ENCODE assay signal across 23 cellular contexts in the genomic region with DNA sequence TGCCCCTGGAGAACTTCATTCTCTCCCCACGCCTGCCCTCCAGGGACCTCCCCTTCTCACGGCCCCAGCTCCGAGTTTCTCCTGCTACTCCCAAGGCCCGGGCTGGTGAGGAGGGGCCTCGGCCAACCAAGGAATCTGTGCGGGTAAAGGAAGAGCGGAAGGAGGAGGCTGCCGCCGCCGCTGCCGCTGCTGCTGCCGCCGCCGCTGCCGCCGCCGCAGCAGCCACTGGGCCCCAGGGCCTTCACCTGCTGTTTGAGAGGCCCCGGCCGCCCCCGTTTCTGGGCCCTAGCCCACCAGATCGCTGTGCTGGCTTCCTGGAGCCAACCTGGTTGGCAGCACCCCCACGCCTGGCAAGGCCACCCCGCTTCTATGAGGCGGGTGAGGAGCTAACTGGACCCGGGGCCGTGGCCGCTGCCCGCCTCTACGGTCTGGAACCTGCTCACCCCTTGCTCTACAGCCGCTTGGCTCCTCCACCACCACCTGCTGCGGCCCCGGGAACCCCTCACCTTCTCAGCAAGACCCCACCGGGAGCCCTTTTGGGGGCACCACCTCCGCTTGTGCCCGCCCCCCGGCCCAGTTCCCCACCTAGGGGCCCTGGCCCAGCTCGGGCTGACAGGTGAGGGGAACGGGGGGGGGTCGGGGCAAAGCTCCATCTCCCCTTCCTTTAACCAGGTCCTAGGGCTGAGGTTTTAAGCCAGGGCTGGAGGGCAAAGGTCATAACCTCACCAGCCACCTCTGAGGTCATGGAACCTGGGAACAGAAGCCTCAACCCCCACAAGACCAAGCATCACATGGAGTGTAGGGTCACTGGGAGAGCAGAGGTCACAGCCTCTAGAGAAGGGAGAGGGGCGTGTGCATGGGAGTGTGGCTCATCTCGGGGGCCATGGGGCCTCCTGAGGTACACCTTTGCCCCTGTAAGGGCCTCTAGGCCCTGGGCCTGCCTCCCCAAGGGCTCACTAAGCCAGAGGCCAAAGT.
"Had no signal": no experiment of that assay in that cellular context is flagged by ENCODE, and none has a peak within 500 bp of the region (broad histone marks: within the 10 kb centered on the region; RNA-seq: fewer than 3 reads in every experiment).

No MANE protein-coding gene starts in this region.

- DNase-seq: activated B cell treated with CpG ODN at 0.5 μM for 24 hours; activated CD4-positive, alpha-beta T cell treated with anti-CD3 and anti-CD28 coated beads, Interleukin-2, amount 10 ng/mL, durations not matched to agents 7 days and 5 days; activated CD8-positive, alpha-beta memory T cell treated with anti-CD3 and anti-CD28 coated beads, Interleukin-2, amount 50 U/mL, for 48 hours; activated naive CD8-positive, alpha-beta T cell treated with anti-CD3 and anti-CD28 coated beads for 36 hours; amygdala; body of pancreas; central memory CD4-positive, alpha-beta T cell; colonic mucosa; effector CD4-positive, alpha-beta T cell; foreskin keratinocyte; glutamatergic neuron; hypothalamus; kidney; mesendoderm; occipital lobe; stimulated activated CD4-positive, alpha-beta T cell treated with anti-CD3 and anti-CD28 coated beads, Interleukin-4, amount 100 ng/mL, for 4 hours; stimulated activated CD8-positive, alpha-beta memory T cell treated with anti-CD3 and anti-CD28 coated beads, Interleukin-4, amount 100 ng/mL, for 48 hours had no signal

- ATAC-seq: body of pancreas, foreskin keratinocyte had no signal

- H3K27me3 Mint-ChIP-seq: activated B cell treated with CpG ODN at 0.5 μM for 24 hours; activated CD4-positive, alpha-beta T cell treated with anti-CD3 and anti-CD28 coated beads, Interleukin-2, amount 10 ng/mL, durations not matched to agents 7 days and 5 days; activated naive CD8-positive, alpha-beta T cell treated with anti-CD3 and anti-CD28 coated beads for 36 hours; progenitor cell of endocrine pancreas had no signal

- H3K27me3 ChIP-seq: body of pancreas, colonic mucosa, foreskin keratinocyte, right atrium auricular region had no signal

- H3K4me3 Mint-ChIP-seq: activated B cell treated with CpG ODN at 0.5 μM for 24 hours; activated CD4-positive, alpha-beta T cell treated with anti-CD3 and anti-CD28 coated beads, Interleukin-2, amount 10 ng/mL, durations not matched to agents 7 days and 5 days; activated naive CD8-positive, alpha-beta T cell treated with anti-CD3 and anti-CD28 coated beads for 36 hours; activated T-helper 1 cell treated with anti-CD3 and anti-CD28 coated beads, Interleukin-12 subunit alpha, Interleukin-12 subunit beta, Interleukin-2, Interleukin-4 antibody, amounts not matched to agents 30 ng/mL and 10 ng/mL and 1 ng/mL, durations not matched to agents 14 hours and 24 hours and 36 hours; nephron; T-helper 2 cell treated with Interferon-gamma antibody and Interleukin-4, amounts not matched to agents 5 μg/mL and 100 μg/mL, for 36 hours had no signal

- H3K9me3 ChIP-seq: body of pancreas, colonic mucosa, right atrium auricular region had no signal

- H3K4me3 ChIP-seq: body of pancreas, colonic mucosa, right atrium auricular region, smooth muscle cell had no signal

- H3K9me3 Mint-ChIP-seq: activated B cell treated with CpG ODN at 0.5 μM for 24 hours; activated CD4-positive, alpha-beta T cell treated with anti-CD3 and anti-CD28 coated beads, Interleukin-2, amount 10 ng/mL, durations not matched to agents 7 days and 5 days; activated naive CD8-positive, alpha-beta T cell treated with anti-CD3 and anti-CD28 coated beads for 36 hours; activated T-helper 1 cell treated with anti-CD3 and anti-CD28 coated beads, Interleukin-12 subunit alpha, Interleukin-12 subunit beta, Interleukin-2, Interleukin-4 antibody, amounts not matched to agents 30 ng/mL and 10 ng/mL and 1 ng/mL, durations not matched to agents 14 hours and 24 hours and 36 hours; nephron; T-helper 2 cell treated with Interferon-gamma antibody and Interleukin-4, amounts not matched to agents 5 μg/mL and 100 μg/mL, for 36 hours had no signal

- H3K4me1 ChIP-seq: body of pancreas, colonic mucosa, foreskin keratinocyte had no signal

- H3K27ac Mint-ChIP-seq: activated CD4-positive, alpha-beta T cell treated with anti-CD3 and anti-CD28 coated beads, Interleukin-2, amount 10 ng/mL, durations not matched to agents 7 days and 5 days; activated T-helper 1 cell treated with anti-CD3 and anti-CD28 coated beads, Interleukin-12 subunit alpha, Interleukin-12 subunit beta, Interleukin-2, Interleukin-4 antibody, amounts not matched to agents 30 ng/mL and 10 ng/mL and 1 ng/mL, durations not matched to agents 14 hours and 24 hours and 36 hours; nephron; progenitor cell of endocrine pancreas; T-helper 2 cell treated with Interferon-gamma antibody and Interleukin-4, amounts not matched to agents 5 μg/mL and 100 μg/mL, for 36 hours had no signal

- H3K4me1 Mint-ChIP-seq: activated B cell treated with CpG ODN at 0.5 μM for 24 hours, nephron had no signal

- H3K27ac ChIP-seq: body of pancreas, colonic mucosa, foreskin keratinocyte, right atrium auricular region had no signal
